In genomic region chr16:14310519-14310991, GRCh38 we compare ENCODE assay signal across 8 cellular contexts.
DNase-seq lines count a peak whose midpoint lies in the region; ATAC-seq, FAIRE-seq and TF ChIP-seq lines count a peak whose summit lies in the region.

No MANE protein-coding gene starts in this region.

- ATAC-seq in stimulated activated effector memory CD8-positive, alpha-beta T cell treated with anti-CD3 and anti-CD28 coated beads, Interleukin-12 subunit alpha, Interleukin-12 subunit beta, amount 100 ng/mL, for 72 hours: no peak

- H3K4me1 ChIP-seq in HEK293 (ENCODE audit: control insufficient read depth, insufficient read depth, low read length) (no peaks in the 10 kb centered on the region), keratinocyte (ENCODE audit: control insufficient read depth, extremely low read depth, insufficient read depth, low read length) (peaks cover 50% of the 10 kb centered on the region)

- H3K9me3 Mint-ChIP-seq in activated CD4-positive, alpha-beta memory T cell treated with anti-CD3 and anti-CD28 coated beads, Interleukin-2, amount 10 ng/mL, durations not matched to agents 7 days and 5 days: no peaks in the 10 kb centered on the region
- no peaks in the 10 kb centered on the region for H3K9me3 Mint-ChIP-seq in stimulated activated effector memory CD8-positive, alpha-beta T cell treated with anti-CD3 and anti-CD28 coated beads, Interleukin-12 subunit alpha, Interleukin-12 subunit beta, amount 100 ng/mL, for 72 hours

- H3K36me3 Mint-ChIP-seq in activated CD4-positive, alpha-beta memory T cell treated with anti-CD3 and anti-CD28 coated beads, Interleukin-2, amount 10 ng/mL, durations not matched to agents 7 days and 5 days (ENCODE audit: low read depth): no peaks in the 10 kb centered on the region
- no peaks in the 10 kb centered on the region for H3K36me3 Mint-ChIP-seq in stimulated activated effector memory CD8-positive, alpha-beta T cell treated with anti-CD3 and anti-CD28 coated beads, Interleukin-12 subunit alpha, Interleukin-12 subunit beta, amount 100 ng/mL, for 72 hours

- H2AFZ ChIP-seq in keratinocyte (ENCODE audit: control insufficient read depth, low read length): no peak overlapping the region

- DNase-seq in RPMI7951 (ENCODE audit: low read depth): peak; percentile 89
- DNase-seq in keratinocyte (ENCODE audit: low read depth, low spot score): no peak
- no peak for DNase-seq in activated T-cell treated with anti-CD3 and anti-CD28 coated beads for 4 hours
- no peak for DNase-seq in activated CD4-positive, alpha-beta memory T cell treated with anti-CD3 and anti-CD28 coated beads, Interleukin-2, amount 10 ng/mL, durations not matched to agents 7 days and 5 days
- DNase-seq in NCI-H526 treated with DMSO at 0.1 percent for 48 hours (lab: John Stamatoyannopoulos, UW): no peak
- DNase-seq in stimulated activated effector memory CD8-positive, alpha-beta T cell treated with anti-CD3 and anti-CD28 coated beads, Interleukin-12 subunit alpha, Interleukin-12 subunit beta, amount 100 ng/mL, for 72 hours (ENCODE audit: low spot score in 2 of 2): no peak

- H3K27ac Mint-ChIP-seq in activated CD4-positive, alpha-beta memory T cell treated with anti-CD3 and anti-CD28 coated beads, Interleukin-2, amount 10 ng/mL, durations not matched to agents 7 days and 5 days: no peak overlapping the region
- H3K27ac Mint-ChIP-seq in stimulated activated effector memory CD8-positive, alpha-beta T cell treated with anti-CD3 and anti-CD28 coated beads, Interleukin-12 subunit alpha, Interleukin-12 subunit beta, amount 100 ng/mL, for 72 hours: no peak overlapping the region

- dilution Hi-C loops in keratinocyte (cut with MboI; ENCODE audit: extremely low pct_ligation_motif_present, low sequenced_read_pairs): no loop called here

- H3K4me1 Mint-ChIP-seq in activated CD4-positive, alpha-beta memory T cell treated with anti-CD3 and anti-CD28 coated beads, Interleukin-2, amount 10 ng/mL, durations not matched to agents 7 days and 5 days: peaks cover 8% of the 10 kb centered on the region
- H3K4me1 Mint-ChIP-seq in stimulated activated effector memory CD8-positive, alpha-beta T cell treated with anti-CD3 and anti-CD28 coated beads, Interleukin-12 subunit alpha, Interleukin-12 subunit beta, amount 100 ng/mL, for 72 hours: peaks cover 11% of the 10 kb centered on the region

- H3K9me3 ChIP-seq in HEK293 (ENCODE audit: control insufficient read depth, insufficient read depth, low read depth, low read length) (no peaks in the 10 kb centered on the region), keratinocyte (ENCODE audit: control insufficient read depth, low read depth, low read length) (no peaks in the 10 kb centered on the region)

- H3K36me3 ChIP-seq in HEK293 (ENCODE audit: control insufficient read depth in 2 of 2, insufficient read depth in 1 of 2, low read length in 2 of 2): no peaks in the 10 kb centered on the region
- H3K36me3 ChIP-seq in keratinocyte (ENCODE audit: control insufficient read depth in 2 of 2, extremely low read depth in 1 of 2, insufficient read depth in 2 of 2, low read length in 2 of 2): peaks cover 10 to 13% of the 10 kb centered on the region in 2 experiments

- CTCF ChIA-PET in HEK293 (lab: Yijun Ruan, JAX): interaction anchor here (0.7 to 1.2 kb wide), 2 partner anchors 10 to 196 kb away, joined by 4 read pairs; no protein-coding TSS in a partner anchor
- CTCF ChIA-PET in activated CD4-positive, alpha-beta memory T cell treated with anti-CD3 and anti-CD28 coated beads, Interleukin-2, amount 10 ng/mL, durations not matched to agents 7 days and 5 days (lab: Charles Lee): interaction anchor here (0.6 to 0.9 kb wide), 2 partner anchors 8 to 81 kb away, joined by 4 to 5 read pairs; no protein-coding TSS in a partner anchor

- H3K4me2 ChIP-seq in keratinocyte (ENCODE audit: control insufficient read depth, extremely low read depth, insufficient read depth, low read depth, low read length): peak overlapping the region; percentile 78

- TF ChIP-seq CTCF in GM12875 (IDR thresholded peaks at IDR 0.05; ENCODE audit: borderline replicate concordance, insufficient read depth, low read depth, low read length) (peak; percentile 51), HEK293 (tag by site-specific recombination; IDR thresholded peaks at IDR 0.05) (peak; percentile 55), keratinocyte (optimal IDR thresholded peaks at IDR 0.05 in 1 of 3, IDR thresholded peaks at IDR 0.05 in 1 of 3, conservative IDR thresholded peaks at IDR 0.05 in 1 of 3; ENCODE audit: extremely low read depth in 1 of 3, insufficient read depth in 2 of 3, low read length in 3 of 3) (no peak)

- no peaks in the 10 kb centered on the region for H3K9me1 ChIP-seq in keratinocyte (ENCODE audit: control insufficient read depth, extremely low read depth, insufficient read depth, low read length)

- FAIRE-seq in keratinocyte (lab: Jason Lieb, UNC): no peak

- POLR2A ChIA-PET in HEK293 (lab: Yijun Ruan, JAX): no interaction called here
- POLR2A ChIA-PET in activated CD4-positive, alpha-beta memory T cell treated with anti-CD3 and anti-CD28 coated beads, Interleukin-2, amount 10 ng/mL, durations not matched to agents 7 days and 5 days (lab: Charles Lee): no interaction called here

- H3K27me3 ChIP-seq in keratinocyte (ENCODE audit: control insufficient read depth, extremely low read depth, insufficient read depth, low read length): no peaks in the 10 kb centered on the region

- H3K4me3 ChIP-seq in GM12875 (ENCODE audit: low read depth, low read length): peak overlapping the region; percentile 1
- no peak overlapping the region for H3K4me3 ChIP-seq in HEK293 (ENCODE audit: low read depth, low read length)
- peak overlapping the region in 1 of 3 experiments; percentile 18 for H3K4me3 ChIP-seq in keratinocyte (ENCODE audit: control insufficient read depth in 2 of 3, extremely low read depth in 1 of 3, insufficient read depth in 2 of 3, low read depth in 1 of 3, low read length in 3 of 3)

- H3K27me3 Mint-ChIP-seq in activated CD4-positive, alpha-beta memory T cell treated with anti-CD3 and anti-CD28 coated beads, Interleukin-2, amount 10 ng/mL, durations not matched to agents 7 days and 5 days: peaks cover under 1% of the 10 kb centered on the region

- no peak overlapping the region for H3K27ac ChIP-seq in HEK293 (ENCODE audit: extremely low read depth, low read depth, low read length)
- H3K27ac ChIP-seq in keratinocyte (ENCODE audit: control insufficient read depth, insufficient read depth, low read length): peak overlapping the region; percentile 89

- no peak overlapping the region for H3K4me3 Mint-ChIP-seq in activated CD4-positive, alpha-beta memory T cell treated with anti-CD3 and anti-CD28 coated beads, Interleukin-2, amount 10 ng/mL, durations not matched to agents 7 days and 5 days
- no peak overlapping the region for H3K4me3 Mint-ChIP-seq in stimulated activated effector memory CD8-positive, alpha-beta T cell treated with anti-CD3 and anti-CD28 coated beads, Interleukin-12 subunit alpha, Interleukin-12 subunit beta, amount 100 ng/mL, for 72 hours

- H3K9ac ChIP-seq in keratinocyte (ENCODE audit: control insufficient read depth, extremely low read depth, insufficient read depth, low read length): peak overlapping the region; percentile 84

- peaks cover 3% of the 10 kb centered on the region for H4K20me1 ChIP-seq in keratinocyte (ENCODE audit: control insufficient read depth, extremely low read depth, insufficient read depth, low read length)

- peaks cover 90% of the 10 kb centered on the region for H3K79me2 ChIP-seq in keratinocyte (ENCODE audit: control insufficient read depth, insufficient read depth, low read length)

TF ChIP-seq in HEK293, 187 proteins besides CTCF, POLR2A, EP300 and RAD21:
- TF ChIP-seq ZSCAN16 (tag by site-specific recombination; IDR thresholded peaks at IDR 0.05) (no peak), ZIC2 (tag by site-specific recombination; IDR thresholded peaks at IDR 0.05) (peak; percentile 98), ZBTB8A (tag by site-specific recombination; IDR thresholded peaks at IDR 0.05) (0 out of 2 replicates have a peak, but pooled peaks have one; percentile 39), ZNF423 (tag by site-specific recombination; IDR thresholded peaks at IDR 0.05) (0 out of 2 replicates have a peak, but pooled peaks have one; percentile 22)

Comparison
In these comparisons a context has a peak if more than half of its experiments do, and no peak if none do; other contexts are left out.
1. CTCF ChIP-seq: peak in GM12875 (single experiment) and HEK293 (single experiment); none in keratinocyte (0 of 3).